In genomic region chr5:133205204-133205603, GRCh38 we compare ENCODE assay signal across 22 cellular contexts.
"Had no signal": no experiment of that assay in that cellular context is flagged by ENCODE, and none has a peak within 500 bp of the region (broad histone marks: within the 10 kb centered on the region; RNA-seq: fewer than 3 reads in every experiment).

No MANE protein-coding gene starts in this region.

- H3K4me3 ChIP-seq: adrenal gland, cardiac muscle cell, lower lobe of right lung, spleen, upper lobe of right lung had no signal

- H3K4me1 Mint-ChIP-seq: activated naive CD4-positive, alpha-beta T cell treated with anti-CD3 and anti-CD28 coated beads, Interleukin-2, amount 50 U/mL, for 24 hours; natural killer cell had no signal

- H3K27ac Mint-ChIP-seq: activated naive CD4-positive, alpha-beta T cell treated with anti-CD3 and anti-CD28 coated beads, Interleukin-2, amount 50 U/mL, for 24 hours; natural killer cell had no signal

- H3K27ac ChIP-seq: adrenal gland, cardiac muscle cell, lower lobe of right lung, neutrophil, spleen, upper lobe of right lung, VCaP had no signal

- DNase-seq: activated CD4-positive, alpha-beta T cell treated with anti-CD3 and anti-CD28 coated beads, Interleukin-2, amount 50 U/mL, for 1 hour; activated CD4-positive, CD25-positive, alpha-beta regulatory T cell treated with anti-CD3 and anti-CD28 coated beads, Interleukin-2, amount 50 U/mL, for 72 hours; activated CD8-positive, alpha-beta memory T cell treated with anti-CD3 and anti-CD28 coated beads, Interleukin-2, amount 50 U/mL, for 4 hours; activated effector memory CD4-positive, alpha-beta T cell treated with anti-CD3 and anti-CD28 coated beads, Interleukin-2, amount 50 U/mL, for 16 hours; activated T-cell treated with anti-CD3 and anti-CD28 coated beads, Interleukin-2, amount 50 U/mL, for 4 hours; adrenal gland; erythroblast; foreskin fibroblast; hippocampal formation; islet precursor cell; lower lobe of right lung; natural killer cell; spleen; stimulated activated CD4-positive, alpha-beta T cell treated with anti-CD3 and anti-CD28 coated beads, Interleukin-4, amount 100 ng/mL, for 4 hours; stimulated activated naive CD4-positive, alpha-beta T cell; T-helper 2 cell; upper lobe of right lung had no signal

- ATAC-seq: activated T-cell treated with anti-CD3 and anti-CD28 coated beads, Interleukin-2, amount 50 U/mL, for 4 hours; lower lobe of right lung; natural killer cell; sciatic nerve; upper lobe of right lung had no signal

- H3K4me3 Mint-ChIP-seq: activated naive CD4-positive, alpha-beta T cell treated with anti-CD3 and anti-CD28 coated beads, Interleukin-2, amount 50 U/mL, for 24 hours; activated T-cell treated with anti-CD3 and anti-CD28 coated beads, Interleukin-2, amount 50 U/mL, for 4 hours; natural killer cell had no signal

- H3K27me3 ChIP-seq: adrenal gland, cardiac muscle cell, upper lobe of right lung had no signal

- H3K36me3 Mint-ChIP-seq: activated naive CD4-positive, alpha-beta T cell treated with anti-CD3 and anti-CD28 coated beads, Interleukin-2, amount 50 U/mL, for 24 hours; natural killer cell had no signal

- H3K9me3 Mint-ChIP-seq: activated naive CD4-positive, alpha-beta T cell treated with anti-CD3 and anti-CD28 coated beads, Interleukin-2, amount 50 U/mL, for 24 hours; activated T-cell treated with anti-CD3 and anti-CD28 coated beads, Interleukin-2, amount 50 U/mL, for 4 hours; natural killer cell had no signal

- H3K36me3 ChIP-seq: adrenal gland, cardiac muscle cell, lower lobe of right lung, neutrophil, spleen, upper lobe of right lung had no signal
